ENCODE assay signal across 8 cellular contexts in genomic region chr21:36589352-36589971, GRCh38.
A peak's percentile ranks its signal among the peaks of the same experiment; 100 is the strongest.
DNase-seq lines count a peak whose midpoint lies in the region; ATAC-seq, FAIRE-seq and TF ChIP-seq lines count a peak whose summit lies in the region.

No MANE protein-coding gene starts in this region.

- TF ChIP-seq CTCF in right atrium auricular region (IDR thresholded peaks at IDR 0.05) (peak in 1 of 2 donors; percentile 49), astrocyte of the spinal cord (IDR thresholded peaks at IDR 0.05; ENCODE audit: low read depth, low read length) (peak; percentile 60), HepG2 (CRISPR knock-in tag; IDR thresholded peaks at IDR 0.05) (peak; percentile 75)

- peaks cover 0 to 3% of the 10 kb centered on the region in 2 donors for H3K9me3 ChIP-seq in right atrium auricular region
- H3K9me3 ChIP-seq in HepG2 (ENCODE audit: low read length) = no peaks in the 10 kb centered on the region

- H3K4me3 ChIP-seq in right atrium auricular region (no peak overlapping the region), astrocyte of the spinal cord (ENCODE audit: low read depth, low read length) (no peak overlapping the region), HepG2 (replicated peaks in 1 of 3; ENCODE audit: insufficient read depth in 1 of 3, low read depth in 2 of 3, low read length in 3 of 3) (no peak overlapping the region)

- 6% methylated on average over 10 of the region's 10 CpGs for WGBS in HepG2 (ENCODE audit: low lambda C conversion rate)

- H3K27me3 ChIP-seq in right atrium auricular region (no peaks in the 10 kb centered on the region), HepG2 (ENCODE audit: control insufficient read depth in 1 of 2, insufficient read depth in 2 of 2, low read length in 2 of 2) (peaks cover 1 to 34% of the 10 kb centered on the region in 2 experiments; a peak in 3 of 5 replicates)

- CTCF ChIA-PET in HepG2 (lab: Yijun Ruan, JAX; ENCODE audit: low intra/inter-chr PET ratio, low total read pairs) = interaction anchor here (1.0 to 2.0 kb wide), 3 partner anchors 85 to 170 kb away, joined by 3 to 9 read pairs (median 5); no protein-coding TSS in a partner anchor

- intact Hi-C loops in Right ventricle myocardium inferior (cut with DNase I) = no loop called here
- intact Hi-C loops in HepG2 (cut with micrococcal nuclease; ENCODE audit: unreplicated experiment) = loop anchor here (1.0 to 10.0 kb wide), 2 partner anchors 85 to 169 kb away; no protein-coding TSS in a partner anchor

- ATAC-seq in Right ventricle myocardium inferior (peak; percentile 23), HepG2 (peak; percentile 81)

- H3K36me3 ChIP-seq in right atrium auricular region (no peaks in the 10 kb centered on the region), HepG2 (replicated peaks in 1 of 2; ENCODE audit: control insufficient read depth in 1 of 2, insufficient read depth in 2 of 2, low read length in 2 of 2) (no peaks in the 10 kb centered on the region)

- H3K27ac ChIP-seq in right atrium auricular region = no peak overlapping the region
- no peak overlapping the region for H3K27ac ChIP-seq in HepG2 (ENCODE audit: extremely low read length, insufficient read depth, low read length)

- in situ Hi-C loops in astrocyte of the spinal cord (cut with HindIII; ENCODE audit: low sequenced_read_pairs) (no loop called here), HepG2 (cut with HindIII; ENCODE audit: extremely low pct_ligation_motif_present, low pct_unique_long_range_greater_than_20kb) (no loop called here), G401 (cut with HindIII; ENCODE audit: low sequenced_read_pairs) (no loop called here)

- peak; percentile 76 for DNase-seq in Right ventricle myocardium inferior (ENCODE audit: missing footprints)
- no peak for DNase-seq in right atrium auricular region (ENCODE audit: low spot score)
- peak; percentile 47 for DNase-seq in NAMALWA (ENCODE audit: low spot score)
- no peak for DNase-seq in astrocyte of the spinal cord (ENCODE audit: low read depth, low spot score)
- peak; percentile 15 for DNase-seq in HepG2 (ENCODE audit: low spot score)
- no peak for DNase-seq in 8988T
- DNase-seq in G401 (ENCODE audit: low spot score) = no peak
- no peak for DNase-seq in central memory CD4-positive, alpha-beta T cell

- no peak for TF ChIP-seq POLR2A in HepG2 (IDR thresholded peaks at IDR 0.05; ENCODE audit: insufficient read depth in 1 of 2, low read depth in 2 of 2, low read length in 2 of 2)

- H2AFZ ChIP-seq in HepG2 (ENCODE audit: low read length) = no peak overlapping the region

- TF ChIP-seq RAD21 in HepG2 (CRISPR knock-in tag; IDR thresholded peaks at IDR 0.05) = no peak

- H3K79me2 ChIP-seq in HepG2 (ENCODE audit: insufficient read depth, low read length) = no peaks in the 10 kb centered on the region

- POLR2A ChIA-PET in HepG2 (lab: Yijun Ruan, JAX) = no interaction called here

- H3K9ac ChIP-seq in HepG2 (ENCODE audit: insufficient read depth, low read depth, low read length) = no peak overlapping the region

- BruUV-seq in HepG2 (replicated peaks; lab: Mats Ljungman, UMichigan) = no TSS peak

- TF ChIP-seq EP300 in HepG2 (IDR thresholded peaks at IDR 0.05; ENCODE audit: low read depth in 2 of 2, low read length in 2 of 2) (no peak), HepG2 (CRISPR knock-in tag; IDR thresholded peaks at IDR 0.05; ENCODE audit: borderline replicate concordance) (no peak)

- H3K4me2 ChIP-seq in HepG2 (ENCODE audit: low read depth, low read length) = no peak overlapping the region

- no peaks in the 10 kb centered on the region for H4K20me1 ChIP-seq in HepG2 (ENCODE audit: insufficient read depth, low read length)

- no peak for FAIRE-seq in HepG2 (lab: Jason Lieb, UNC)

- no peaks in the 10 kb centered on the region for H3K4me1 ChIP-seq in right atrium auricular region
- no peaks in the 10 kb centered on the region for H3K4me1 ChIP-seq in HepG2 (ENCODE audit: insufficient read depth, low read length)

TF ChIP-seq in HepG2, 621 proteins besides CTCF, POLR2A, EP300 and RAD21:
- TF ChIP-seq MTA3 (CRISPR knock-in tag; IDR thresholded peaks at IDR 0.05) (no peak), ZNF263 (CRISPR knock-in tag; IDR thresholded peaks at IDR 0.05) (peak; percentile 87), MYC (CRISPR knock-in tag; IDR thresholded peaks at IDR 0.05; ENCODE audit: borderline replicate concordance) (peak; percentile 18; the same call in 1 of the 2 replicates), NR2F1 (CRISPR knock-in tag; IDR thresholded peaks at IDR 0.05) (no peak), NFE2L1 (CRISPR knock-in tag; IDR thresholded peaks at IDR 0.05; ENCODE audit: borderline replicate concordance) (no peak), ZNF660 (CRISPR knock-in tag; IDR thresholded peaks at IDR 0.05; ENCODE audit: borderline replicate concordance, low read depth) (no peak), STAG1 (CRISPR knock-in tag; IDR thresholded peaks at IDR 0.05) (peak; percentile 60), ZFAT (CRISPR knock-in tag; conservative IDR thresholded peaks at IDR 0.05) (no peak), NRL (CRISPR knock-in tag; IDR thresholded peaks at IDR 0.05; ENCODE audit: borderline replicate concordance) (no peak), SMC3 (IDR thresholded peaks at IDR 0.05; ENCODE audit: low read length) (peak; percentile 44), E2F5 (CRISPR knock-in tag; conservative IDR thresholded peaks at IDR 0.05) (no peak), MIXL1 (CRISPR knock-in tag; IDR thresholded peaks at IDR 0.05) (no peak), ZFP1 (CRISPR knock-in tag; IDR thresholded peaks at IDR 0.05) (no peak), ATM (IDR thresholded peaks at IDR 0.05; ENCODE audit: borderline replicate concordance) (no peak), ZNF557 (CRISPR knock-in tag; IDR thresholded peaks at IDR 0.05) (no peak), IKZF5 (CRISPR knock-in tag; IDR thresholded peaks at IDR 0.05) (no peak), RFXANK (CRISPR knock-in tag; IDR thresholded peaks at IDR 0.05) (no peak), ZNF549 (CRISPR knock-in tag; IDR thresholded peaks at IDR 0.05) (no peak), ZNF484 (CRISPR knock-in tag; IDR thresholded peaks at IDR 0.05; ENCODE audit: borderline replicate concordance, low read depth) (no peak), CREB1 (IDR thresholded peaks at IDR 0.05) (no peak), CREB1 (CRISPR knock-in tag; IDR thresholded peaks at IDR 0.05) (no peak), SP4 (CRISPR knock-in tag; IDR thresholded peaks at IDR 0.05) (0 out of 2 replicates have a peak, but pooled peaks have one; percentile 20)
TF ChIP-seq in HepG2: peak in this region for 5.

Comparison
In these comparisons a context has a peak if more than half of its experiments do, and no peak if none do; other contexts are left out.
1. DNase-seq: peak in Right ventricle myocardium inferior (single experiment), NAMALWA (single experiment) and HepG2 (single experiment); none in right atrium auricular region (single experiment), astrocyte of the spinal cord (single experiment), 8988T (single experiment), G401 (single experiment) and central memory CD4-positive, alpha-beta T cell (single experiment).